ENCODE assay signal across 19 cellular contexts in genomic region chr13:27632214-27632613, GRCh38. TPM values are rescaled to one million over a fixed set of nuclear protein-coding genes. Genes with fewer than 3 reads are reported as not detected.
DNase-seq lines count a peak whose midpoint lies in the region; ATAC-seq, FAIRE-seq and TF ChIP-seq lines count a peak whose summit lies in the region.
"Had no signal": no experiment of that assay in that cellular context is flagged by ENCODE, and none has a peak within 500 bp of the region (broad histone marks: within the 10 kb centered on the region; RNA-seq: fewer than 3 reads in every experiment).

No MANE protein-coding gene starts in this region.

- POLR2A ChIA-PET in HEK293T (lab: Yijun Ruan, JAX) = no interaction called here

- no peak for TF ChIP-seq POLR2A in GM12892 (IDR thresholded peaks at IDR 0.05; ENCODE audit: low read depth, low read length)

- H3K4me3 Mint-ChIP-seq in activated naive CD4-positive, alpha-beta T cell treated with anti-CD3 and anti-CD28 coated beads, Interleukin-2, amount 50 U/mL, for 24 hours = no peak overlapping the region
- H3K4me3 Mint-ChIP-seq: CD14-positive monocyte; CD4-positive, alpha-beta memory T cell; GM23338; HFFc6 had no signal

- no peak for DNase-seq in activated naive CD4-positive, alpha-beta T cell treated with anti-CD3 and anti-CD28 coated beads, Interleukin-2, amount 50 U/mL, for 72 hours (ENCODE audit: low spot score in 2 of 2)
- DNase-seq in GM12892 (ENCODE audit: insufficient read length) = no peak
- DNase-seq in cerebellar nuclear complex (lab: John Stamatoyannopoulos, UW) = peak; percentile 44 to 67
- DNase-seq in HEK293T (ENCODE audit: extremely low spot score) = no peak
- DNase-seq: 8988T; CD4-positive, alpha-beta memory T cell; DMS153; DMS79; GF-D8; HCEC 1CT; HFFc6 had no signal

- H3K27ac Mint-ChIP-seq in activated naive CD4-positive, alpha-beta T cell treated with anti-CD3 and anti-CD28 coated beads, Interleukin-2, amount 50 U/mL, for 24 hours = peak overlapping the region; percentile 65
- no peak overlapping the region for H3K27ac Mint-ChIP-seq in activated naive CD4-positive, alpha-beta T cell treated with anti-CD3 and anti-CD28 coated beads, Interleukin-2, amount 50 U/mL, for 72 hours
- H3K27ac Mint-ChIP-seq: GM23338, HFFc6 had no signal

- peaks cover 79% of the 10 kb centered on the region for H3K4me1 Mint-ChIP-seq in activated naive CD4-positive, alpha-beta T cell treated with anti-CD3 and anti-CD28 coated beads, Interleukin-2, amount 50 U/mL, for 24 hours

- peak; percentile 14 for FAIRE-seq in GM12892 (lab: Jason Lieb, UNC)
- FAIRE-seq: GM19239, H54, HepG2 had no signal

- H3K36me3 Mint-ChIP-seq in activated naive CD4-positive, alpha-beta T cell treated with anti-CD3 and anti-CD28 coated beads, Interleukin-2, amount 50 U/mL, for 24 hours = peaks cover 21% of the 10 kb centered on the region
- H3K36me3 Mint-ChIP-seq in activated naive CD4-positive, alpha-beta T cell treated with anti-CD3 and anti-CD28 coated beads, Interleukin-2, amount 50 U/mL, for 72 hours = peaks cover 4 to 32% of the 10 kb centered on the region in 2 donors

- H3K27me3 Mint-ChIP-seq in activated naive CD4-positive, alpha-beta T cell treated with anti-CD3 and anti-CD28 coated beads, Interleukin-2, amount 50 U/mL, for 24 hours = no peaks in the 10 kb centered on the region
- H3K27me3 Mint-ChIP-seq: CD4-positive, alpha-beta memory T cell had no signal

- CTCF ChIA-PET in HEK293T (lab: Yijun Ruan, JAX) = no interaction called here

- H3K9me3 Mint-ChIP-seq in activated naive CD4-positive, alpha-beta T cell treated with anti-CD3 and anti-CD28 coated beads, Interleukin-2, amount 50 U/mL, for 24 hours = no peaks in the 10 kb centered on the region
- no peaks in the 10 kb centered on the region for H3K9me3 Mint-ChIP-seq in activated naive CD4-positive, alpha-beta T cell treated with anti-CD3 and anti-CD28 coated beads, Interleukin-2, amount 50 U/mL, for 72 hours
- H3K9me3 Mint-ChIP-seq: CD14-positive monocyte; CD4-positive, alpha-beta memory T cell; GM23338; HFFc6 had no signal

- ATAC-seq in activated naive CD4-positive, alpha-beta T cell treated with anti-CD3 and anti-CD28 coated beads, Interleukin-2, amount 50 U/mL, for 72 hours = no peak
- ATAC-seq in HG02759 (IDR thresholded peaks at IDR 0.05; ENCODE audit: unreplicated experiment) (no peak), GM21717 (IDR thresholded peaks at IDR 0.05; ENCODE audit: unreplicated experiment) (no peak)
- ATAC-seq: GM23338, HepG2 had no signal

TF ChIP-seq in HEK293T, 16 proteins besides CTCF, POLR2A, EP300 and RAD21:
- TF ChIP-seq NFRKB (IDR thresholded peaks at IDR 0.05) (no peak), SUZ12 (IDR thresholded peaks at IDR 0.05) (no peak), FOXA1 (IDR thresholded peaks at IDR 0.05) (no peak), FOXK2 (IDR thresholded peaks at IDR 0.05) (no peak), PKNOX1 (IDR thresholded peaks at IDR 0.05) (no peak), ZNF384 (IDR thresholded peaks at IDR 0.05) (no peak), ARNT (IDR thresholded peaks at IDR 0.05) (no peak), BHLHE40 (IDR thresholded peaks at IDR 0.05; ENCODE audit: borderline replicate concordance) (no peak), FOXM1 (IDR thresholded peaks at IDR 0.05; ENCODE audit: borderline replicate concordance) (no peak), TARDBP (IDR thresholded peaks at IDR 0.05) (no peak), LEF1 (IDR thresholded peaks at IDR 0.05; ENCODE audit: borderline replicate concordance) (no peak), SP1 (IDR thresholded peaks at IDR 0.05) (no peak), CTBP1 (IDR thresholded peaks at IDR 0.05; ENCODE audit: borderline replicate concordance) (no peak), L3MBTL2 (conservative IDR thresholded peaks at IDR 0.05) (no peak), HDGF (IDR thresholded peaks at IDR 0.05; ENCODE audit: borderline replicate concordance) (no peak), ELF4 (IDR thresholded peaks at IDR 0.05) (no peak)
TF ChIP-seq in HEK293T: peak in this region for 0.

RNA-seq across cellular contexts. Expression of gene POLR1D, which starts 10.5 kb away (rescaled TPM):
- total RNA-seq in activated naive CD4-positive, alpha-beta T cell treated with anti-CD3 and anti-CD28 coated beads, Interleukin-2, amount 50 U/mL, for 72 hours = 100 to 1,000 TPM; 159 to 166 TPM
- polyA plus RNA-seq in GM12892 (2012; ENCODE audit: missing spikeins) = 189 TPM

RNA-seq across cellular contexts. Expression of gene LNX2, which starts 11.9 kb away (rescaled TPM):
- 1 to 10 TPM; 4.9 to 7.7 TPM for total RNA-seq in activated naive CD4-positive, alpha-beta T cell treated with anti-CD3 and anti-CD28 coated beads, Interleukin-2, amount 50 U/mL, for 72 hours
- 3.2 TPM for polyA plus RNA-seq in GM12892 (2012; ENCODE audit: missing spikeins)

Comparison
In these comparisons a context has a peak if more than half of its experiments do, and no peak if none do; other contexts are left out.
1. DNase-seq: peak in cerebellar nuclear complex (2 of 2); none in activated naive CD4-positive, alpha-beta T cell treated with anti-CD3 and anti-CD28 coated beads, Interleukin-2, amount 50 U/mL, for 72 hours (0 of 2), GM12892 (single experiment) and HEK293T (single experiment).